Comparison of ENCODE assay signal across 10 cellular contexts in the genomic region with DNA sequence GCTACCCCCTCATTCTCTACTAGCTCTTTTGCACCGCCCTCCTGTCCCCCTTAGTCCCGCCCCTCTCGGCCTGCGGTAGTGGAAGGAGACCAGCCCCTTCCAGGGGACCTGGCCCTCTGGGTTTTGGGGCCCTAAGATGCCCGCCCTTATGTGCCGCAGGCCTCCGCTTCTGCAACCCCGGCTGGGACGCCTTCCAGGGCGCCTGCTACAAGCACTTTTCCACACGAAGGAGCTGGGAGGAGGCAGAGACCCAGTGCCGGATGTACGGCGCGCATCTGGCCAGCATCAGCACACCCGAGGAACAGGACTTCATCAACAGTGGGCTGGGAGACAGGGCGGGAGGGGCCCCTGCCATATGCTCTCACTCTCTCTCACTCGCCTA. TPM values are rescaled to one million over a fixed set of nuclear protein-coding genes. Genes with fewer than 3 reads are reported as not detected.
DNase-seq lines count a peak whose midpoint lies in the region; ATAC-seq, FAIRE-seq and TF ChIP-seq lines count a peak whose summit lies in the region.
"Had no signal": no experiment of that assay in that cellular context is flagged by ENCODE, and none has a peak within 500 bp of the region (broad histone marks: within the 10 kb centered on the region; RNA-seq: fewer than 3 reads in every experiment).

No MANE protein-coding gene starts in this region.

- H3K79me1 ChIP-seq in mesenchymal stem cell (replicated peaks; ENCODE audit: low read length, poor library complexity, severe bottlenecking), result peaks cover 13% of the 10 kb centered on the region

- no peak for TF ChIP-seq RAD21 in K562 (CRISPR knock-in tag; conservative IDR thresholded peaks at IDR 0.05 in 1 of 2, IDR thresholded peaks at IDR 0.05 in 1 of 2)

- no peak overlapping the region for H3K4me2 ChIP-seq in K562 (ENCODE audit: insufficient read depth, low read length)
- H3K4me2 ChIP-seq in mesenchymal stem cell (ENCODE audit: low read length, poor library complexity, severe bottlenecking), result peak overlapping the region; percentile 71

- FAIRE-seq in K562 (lab: Jason Lieb, UNC), result no peak

- BruUV-seq in K562 (replicated peaks; lab: Mats Ljungman, UMichigan), result no TSS peak

- H3K4me3 ChIP-seq in K562, result no peak overlapping the region
- peak overlapping the region in 1 of 2 experiments; percentile 71 for H3K4me3 ChIP-seq in mesenchymal stem cell (ENCODE audit: insufficient read depth in 1 of 2, low read depth in 1 of 2, low read length in 2 of 2)
- H3K4me3 ChIP-seq in upper lobe of right lung, result peak overlapping the region; percentile 22

- H2BK5ac ChIP-seq in mesenchymal stem cell (ENCODE audit: low read depth, low read length, poor library complexity, severe bottlenecking), result no peak overlapping the region

- ATAC-seq in Right ventricle myocardium inferior (no peak), K562 (no peak), upper lobe of right lung (no peak)

- in situ Hi-C loops in K562 (cut with MboI), result no loop called here

- TF ChIP-seq CTCF in K562 (IDR thresholded peaks at IDR 0.05 in 2 of 3, conservative IDR thresholded peaks at IDR 0.05 in 1 of 3; ENCODE audit: insufficient read depth in 2 of 3, low read depth in 1 of 3, low read length in 3 of 3) (no peak), upper lobe of right lung (IDR thresholded peaks at IDR 0.05) (no peak)

- no peak overlapping the region for H2AFZ ChIP-seq in K562 (ENCODE audit: low read depth, low read length)
- H2AFZ ChIP-seq in mesenchymal stem cell (ENCODE audit: low read depth, low read length), result no peak overlapping the region

- DNase-seq in Right ventricle myocardium inferior (ENCODE audit: missing footprints) (peak; percentile 71), cardiac septum (ENCODE audit: low spot score) (no peak), K562 (ENCODE audit: extremely low read depth in 1 of 4, low spot score in 3 of 4) (no peak), mesenchymal stem cell (peak; percentile 71), upper lobe of right lung (no peak), COLO829 (ENCODE audit: low spot score) (no peak), hippocampal formation (lab: John Stamatoyannopoulos, UW) (no peak), A172 (ENCODE audit: low spot score) (no peak)

- H2BK12ac ChIP-seq in mesenchymal stem cell (ENCODE audit: low read length in 2 of 2), result no peak overlapping the region

- POLR2A ChIA-PET in K562 (lab: Yijun Ruan, JAX), result no interaction called here

- H3K36me3 ChIP-seq in K562 (ENCODE audit: control insufficient read depth, insufficient read depth, low read length) (peaks cover 63% of the 10 kb centered on the region; the same call in 2 of the 3 replicates), mesenchymal stem cell (ENCODE audit: control insufficient read depth in 1 of 2, insufficient read depth in 2 of 2, low read depth in 1 of 2, low read length in 2 of 2) (peaks cover 0 to 2% of the 10 kb centered on the region in 2 experiments), upper lobe of right lung (no peaks in the 10 kb centered on the region)

- no peak overlapping the region for H3K14ac ChIP-seq in mesenchymal stem cell (ENCODE audit: low read length in 2 of 2)

- peaks cover 38 to 57% of the 10 kb centered on the region in 2 experiments for H3K4me1 ChIP-seq in K562 (replicated peaks in 1 of 2; ENCODE audit: control insufficient read depth in 2 of 2, insufficient read depth in 2 of 2, low read length in 2 of 2)
- H3K4me1 ChIP-seq in mesenchymal stem cell (ENCODE audit: control insufficient read depth, insufficient read depth, low read depth, low read length), result peaks cover 33% of the 10 kb centered on the region
- peaks cover 35% of the 10 kb centered on the region for H3K4me1 ChIP-seq in upper lobe of right lung

- intact Hi-C loops in Right ventricle myocardium inferior (cut with DNase I) (loop anchor here (1.0 to 2.0 kb wide), 2 partner anchors 30 to 72 kb away; no protein-coding TSS in a partner anchor), cardiac septum (cut with DNase I) (loop anchor here (1.0 to 5.0 kb wide), 2 partner anchors 31 to 74 kb away; no protein-coding TSS in a partner anchor), K562 (cut with micrococcal nuclease) (loop anchor here (1.0 kb wide), 1 partner anchor 29 kb away; no protein-coding TSS in a partner anchor), upper lobe of right lung (cut with DNase I) (no loop called here)

- peak overlapping the region; percentile 65 for H4K8ac ChIP-seq in mesenchymal stem cell (ENCODE audit: low read length)

- peaks cover 79% of the 10 kb centered on the region for H4K20me1 ChIP-seq in K562 (replicated peaks; ENCODE audit: control insufficient read depth, insufficient read depth, low read length)

- H4K91ac ChIP-seq in mesenchymal stem cell (ENCODE audit: low read length), result no peak overlapping the region

- TF ChIP-seq POLR2A in K562 (conservative IDR thresholded peaks at IDR 0.05), result no peak

- H3K18ac ChIP-seq in mesenchymal stem cell (ENCODE audit: low read depth in 1 of 2, low read length in 2 of 2), result peak overlapping the region in 1 of 2 experiments; percentile 48

- CTCF ChIA-PET in K562 (lab: Yijun Ruan, JAX; ENCODE audit: low intra/inter-chr PET ratio), result interaction anchor here (0.7 to 5.1 kb wide), 7 partner anchors 22 to 271 kb away, joined by 3 to 110 read pairs (median 12); a partner anchor contains a TSS

- H3K23ac ChIP-seq in mesenchymal stem cell (ENCODE audit: low read length in 2 of 2), result no peak overlapping the region

- peaks cover 59% of the 10 kb centered on the region for H3K9me1 ChIP-seq in K562 (ENCODE audit: control insufficient read depth, insufficient read depth, low read length)

- no peak for TF ChIP-seq EP300 in K562 (IDR thresholded peaks at IDR 0.05; ENCODE audit: low read length)

- H3K27me3 ChIP-seq in K562 (ENCODE audit: control insufficient read depth in 2 of 2, insufficient read depth in 2 of 2, low read length in 2 of 2), result no peaks in the 10 kb centered on the region
- peaks cover 55 to 58% of the 10 kb centered on the region in 2 experiments for H3K27me3 ChIP-seq in mesenchymal stem cell (ENCODE audit: control insufficient read depth in 1 of 2, insufficient read depth in 1 of 2, low read length in 2 of 2)
- peaks cover 33% of the 10 kb centered on the region for H3K27me3 ChIP-seq in upper lobe of right lung

- H3K27ac ChIP-seq in K562 (ENCODE audit: extremely low read depth, low read depth, low read length) (no peak overlapping the region; the same call in 2 of the 3 replicates), mesenchymal stem cell (ENCODE audit: low read length, poor library complexity, severe bottlenecking) (no peak overlapping the region), upper lobe of right lung (no peak overlapping the region)

- WGBS in K562 (ENCODE audit: insufficient coverage, low coverage, missing lambda C conversion rate), result 75% methylated on average over 13 of the region's 18 CpGs
- 4% methylated on average over 18 of the region's 18 CpGs for WGBS in mesenchymal stem cell

- H2AK5ac ChIP-seq in mesenchymal stem cell (ENCODE audit: low read length, severe bottlenecking), result no peak overlapping the region

- H3K9ac ChIP-seq in K562 (ENCODE audit: insufficient read depth in 1 of 2, low read depth in 2 of 2, low read length in 2 of 2), result peak overlapping the region in 1 of 2 experiments; percentile 92; a peak in 2 of 4 replicates
- peak overlapping the region; percentile 49 for H3K9ac ChIP-seq in mesenchymal stem cell (ENCODE audit: low read length)

- H3K4ac ChIP-seq in mesenchymal stem cell (ENCODE audit: low read depth in 1 of 2, low read length in 2 of 2), result no peak overlapping the region

- no peak overlapping the region for H2BK120ac ChIP-seq in mesenchymal stem cell (ENCODE audit: low read depth, low read length)

- peaks cover 86% of the 10 kb centered on the region for H3K79me2 ChIP-seq in K562 (ENCODE audit: control insufficient read depth, insufficient read depth, low read length)

- H3K9me3 ChIP-seq in K562 (replicated peaks; ENCODE audit: control insufficient read depth, insufficient read depth, low read depth, low read length) (no peaks in the 10 kb centered on the region), mesenchymal stem cell (ENCODE audit: control insufficient read depth, low read length) (no peaks in the 10 kb centered on the region), upper lobe of right lung (no peaks in the 10 kb centered on the region)

- H2BK15ac ChIP-seq in mesenchymal stem cell (ENCODE audit: low read depth, poor library complexity, severe bottlenecking), result no peak overlapping the region

RNA-seq across cellular contexts. Expression of a gene that starts 14.9 kb away (rescaled TPM):
- total RNA-seq in Right ventricle myocardium inferior (0.35 TPM), cardiac septum (0.16 TPM), K562 (2014; rRNA removed) (0.12 TPM in 1 of 2 replicates, not detected in the other), K562 (2014; rRNA removed; fragmentation: Illumina TruSeq; extraction: Trizol) (not detected in 2 replicates), K562 (2015; rRNA removed; fragmentation: Illumina TruSeq; extraction: Trizol) (0.08 TPM in 1 of 2 replicates, not detected in the other), K562 (2021) (0.22 TPM in 1 of 2 replicates, not detected in the other), upper lobe of right lung (not detected)
- 0.12 TPM in 1 of 2 replicates, not detected in the other for total RNA-seq in K562 (2011; cell fraction: chromatin; rRNA removed; ENCODE audit: low replicate concordance)
- 0.17 and 0.26 TPM in 2 replicates for total RNA-seq in K562 (2011; cell fraction: nucleolus; rRNA removed)
- total RNA-seq in K562 (2011; cell fraction: nucleoplasm; rRNA removed), result not detected in 2 replicates
- polyA plus RNA-seq in K562 (2011; rRNA removed) (0.06 and 0.09 TPM in 2 replicates), K562 (2014; fragmentation: Illumina TruSeq; extraction: Trizol) (0.19 and 0.33 TPM in 2 replicates), K562 (2014; fragmentation: Nextera tagmentation; extraction: Ambion mirVana) (under 1 TPM in 1 of 2 experiments, not detected in 1; 0.04 TPM), K562 (2014; rRNA removed) (0.22 and 0.23 TPM in 2 replicates)
- 0.04 and 0.25 TPM in 2 replicates for polyA plus RNA-seq in K562 (2011; cell fraction: cytosol; rRNA removed)
- 0.06 and 0.21 TPM in 2 replicates for polyA plus RNA-seq in K562 (2011; cell fraction: nucleus; rRNA removed)
- 0.35 and 0.52 TPM in 2 replicates for polyA plus RNA-seq in K562 (2012)
- polyA minus RNA-seq in K562 (2011; rRNA and poly(A)+ RNA removed), result not detected in 2 replicates
- not detected in 2 replicates for polyA minus RNA-seq in K562 (2011; cell fraction: cytosol; rRNA and poly(A)+ RNA removed)
- not detected in 2 replicates for polyA minus RNA-seq in K562 (2011; cell fraction: nucleus; rRNA and poly(A)+ RNA removed)
- 0.33 TPM for polyA plus RNA-seq in mesenchymal stem cell (2013, experiment 1 of 2)
- polyA plus RNA-seq in mesenchymal stem cell (2013, experiment 2 of 2), result 0.23 TPM
- not detected in 2 replicates for total RNA-seq in A172 (2014; rRNA removed; shearing (Covaris generic))
- total RNA-seq: activated CD8-positive, alpha-beta memory T cell treated with anti-CD3 and anti-CD28 coated beads for 36 hours; esophagus mucosa had no signal

RNA-seq across cellular contexts. Expression of a gene that starts 20.4 kb away (rescaled TPM):
- total RNA-seq in Right ventricle myocardium inferior (131 TPM), cardiac septum (699 TPM), K562 (2014; rRNA removed) (5.8 and 6.6 TPM in 2 replicates), K562 (2014; rRNA removed; fragmentation: Illumina TruSeq; extraction: Trizol) (3.3 and 4.1 TPM in 2 replicates), K562 (2015; rRNA removed; fragmentation: Illumina TruSeq; extraction: Trizol) (4.8 and 4.9 TPM in 2 replicates), K562 (2021) (5.5 and 8.6 TPM in 2 replicates), upper lobe of right lung (54.7 TPM)
- 1.5 and 2.0 TPM in 2 replicates for total RNA-seq in K562 (2011; cell fraction: chromatin; rRNA removed; ENCODE audit: low replicate concordance)
- total RNA-seq in K562 (2011; cell fraction: nucleolus; rRNA removed), result 1.7 TPM in 2 replicates
- total RNA-seq in K562 (2011; cell fraction: nucleoplasm; rRNA removed), result 1.8 and 3.1 TPM in 2 replicates
- polyA plus RNA-seq in K562 (2011; rRNA removed) (2.7 TPM in 2 replicates), K562 (2014; fragmentation: Illumina TruSeq; extraction: Trizol) (5.4 and 6.3 TPM in 2 replicates), K562 (2014; fragmentation: Nextera tagmentation; extraction: Ambion mirVana) (under 1 TPM; 0.10 to 0.13 TPM), K562 (2014; rRNA removed) (2.5 and 4.2 TPM in 2 replicates)
- 1.5 and 2.5 TPM in 2 replicates for polyA plus RNA-seq in K562 (2011; cell fraction: cytosol; rRNA removed)
- 3.2 and 5.5 TPM in 2 replicates for polyA plus RNA-seq in K562 (2011; cell fraction: nucleus; rRNA removed)
- 6.5 and 7.0 TPM in 2 replicates for polyA plus RNA-seq in K562 (2012)
- polyA minus RNA-seq in K562 (2011; rRNA and poly(A)+ RNA removed), result 2.3 and 2.4 TPM in 2 replicates
- 3.8 and 5.4 TPM in 2 replicates for polyA minus RNA-seq in K562 (2011; cell fraction: cytosol; rRNA and poly(A)+ RNA removed)
- 1.2 and 1.4 TPM in 2 replicates for polyA minus RNA-seq in K562 (2011; cell fraction: nucleus; rRNA and poly(A)+ RNA removed)
- polyA plus RNA-seq in mesenchymal stem cell (2013, experiment 1 of 2), result 49.2 TPM
- 45.3 TPM for polyA plus RNA-seq in mesenchymal stem cell (2013, experiment 2 of 2)
- total RNA-seq in A172 (2014; rRNA removed; shearing (Covaris generic)), result 60.4 and 105 TPM in 2 replicates
- total RNA-seq: activated CD8-positive, alpha-beta memory T cell treated with anti-CD3 and anti-CD28 coated beads for 36 hours had no signal

RNA-seq across cellular contexts. Expression of a gene that starts 37.6 kb away (rescaled TPM):
- total RNA-seq in Right ventricle myocardium inferior, result 1.4 TPM
- total RNA-seq in cardiac septum, result 0.43 TPM
- total RNA-seq in K562 (2011; cell fraction: chromatin; rRNA removed; ENCODE audit: low replicate concordance), result 1.4 TPM in 1 of 2 replicates, not detected in the other
- 3.0 TPM in 2 replicates for total RNA-seq in K562 (2011; cell fraction: nucleolus; rRNA removed)
- 0.53 and 0.88 TPM in 2 replicates for total RNA-seq in K562 (2011; cell fraction: nucleoplasm; rRNA removed)
- total RNA-seq in K562 (2014; rRNA removed), result 3.1 and 3.8 TPM in 2 replicates
- not detected in 2 replicates for total RNA-seq in K562 (2014; rRNA removed; fragmentation: Illumina TruSeq; extraction: Trizol)
- total RNA-seq in K562 (2015; rRNA removed; fragmentation: Illumina TruSeq; extraction: Trizol), result 0.14 and 0.19 TPM in 2 replicates
- 3.6 and 5.2 TPM in 2 replicates for total RNA-seq in K562 (2021)
- polyA plus RNA-seq in K562 (2011; rRNA removed), result 0.39 and 0.76 TPM in 2 replicates
- polyA plus RNA-seq in K562 (2011; cell fraction: cytosol; rRNA removed), result 1.3 and 4.1 TPM in 2 replicates
- 6.5 and 10.9 TPM in 2 replicates for polyA plus RNA-seq in K562 (2011; cell fraction: nucleus; rRNA removed)
- polyA plus RNA-seq in K562 (2012), result 0.95 and 3.3 TPM in 2 replicates
- 0.17 TPM in 1 of 2 replicates, not detected in the other for polyA plus RNA-seq in K562 (2014; fragmentation: Illumina TruSeq; extraction: Trizol)
- polyA plus RNA-seq in K562 (2014; fragmentation: Nextera tagmentation; extraction: Ambion mirVana), result not detected
- polyA plus RNA-seq in K562 (2014; rRNA removed), result 4.4 and 4.5 TPM in 2 replicates
- polyA minus RNA-seq in K562 (2011; rRNA and poly(A)+ RNA removed), result 0.35 TPM in 1 of 2 replicates, not detected in the other
- not detected in 2 replicates for polyA minus RNA-seq in K562 (2011; cell fraction: cytosol; rRNA and poly(A)+ RNA removed)
- polyA minus RNA-seq in K562 (2011; cell fraction: nucleus; rRNA and poly(A)+ RNA removed), result 3.1 and 3.8 TPM in 2 replicates
- 0.07 TPM for polyA plus RNA-seq in mesenchymal stem cell (2013, experiment 1 of 2)
- polyA plus RNA-seq in mesenchymal stem cell (2013, experiment 2 of 2), result 0.07 TPM
- 0.78 TPM for total RNA-seq in upper lobe of right lung
- 0.26 TPM in 1 of 2 replicates, not detected in the other for total RNA-seq in A172 (2014; rRNA removed; shearing (Covaris generic))
- total RNA-seq: activated CD8-positive, alpha-beta memory T cell treated with anti-CD3 and anti-CD28 coated beads for 36 hours; esophagus mucosa had no signal

RNA-seq across cellular contexts. Expression of a gene that starts 48.6 kb away (rescaled TPM):
- not detected for total RNA-seq in Right ventricle myocardium inferior
- total RNA-seq in cardiac septum, result 3.7 TPM
- total RNA-seq in K562 (2011; cell fraction: chromatin; rRNA removed; ENCODE audit: low replicate concordance), result 0.86 TPM in 1 of 2 replicates, not detected in the other
- 0.39 and 1.0 TPM in 2 replicates for total RNA-seq in K562 (2011; cell fraction: nucleolus; rRNA removed)
- total RNA-seq in K562 (2011; cell fraction: nucleoplasm; rRNA removed), result 0.44 TPM in 1 of 2 replicates, not detected in the other
- 0.86 and 1.2 TPM in 2 replicates for total RNA-seq in K562 (2014; rRNA removed)
- 0.32 and 0.36 TPM in 2 replicates for total RNA-seq in K562 (2014; rRNA removed; fragmentation: Illumina TruSeq; extraction: Trizol)
- total RNA-seq in K562 (2015; rRNA removed; fragmentation: Illumina TruSeq; extraction: Trizol), result 0.72 and 1.3 TPM in 2 replicates
- total RNA-seq in K562 (2021), result 1.5 and 1.6 TPM in 2 replicates
- polyA plus RNA-seq in K562 (2011; rRNA removed), result 0.50 and 1.5 TPM in 2 replicates
- polyA plus RNA-seq in K562 (2011; cell fraction: cytosol; rRNA removed), result 0.58 and 1.3 TPM in 2 replicates
- 1.8 and 2.6 TPM in 2 replicates for polyA plus RNA-seq in K562 (2011; cell fraction: nucleus; rRNA removed)
- 2.6 and 2.9 TPM in 2 replicates for polyA plus RNA-seq in K562 (2012)
- polyA plus RNA-seq in K562 (2014; fragmentation: Illumina TruSeq; extraction: Trizol), result 1.9 and 2.5 TPM in 2 replicates
- polyA plus RNA-seq in K562 (2014; fragmentation: Nextera tagmentation; extraction: Ambion mirVana), result under 1 TPM; 0.30 to 0.52 TPM
- 0.82 and 1.2 TPM in 2 replicates for polyA plus RNA-seq in K562 (2014; rRNA removed)
- 0.28 and 0.72 TPM in 2 replicates for polyA minus RNA-seq in K562 (2011; rRNA and poly(A)+ RNA removed)
- polyA minus RNA-seq in K562 (2011; cell fraction: cytosol; rRNA and poly(A)+ RNA removed), result not detected in 2 replicates
- polyA minus RNA-seq in K562 (2011; cell fraction: nucleus; rRNA and poly(A)+ RNA removed), result not detected in 2 replicates
- polyA plus RNA-seq in mesenchymal stem cell (2013, experiment 1 of 2), result 42.6 TPM
- polyA plus RNA-seq in mesenchymal stem cell (2013, experiment 2 of 2), result 41.2 TPM
- 1.4 TPM for total RNA-seq in upper lobe of right lung
- 5.4 and 6.3 TPM in 2 replicates for total RNA-seq in A172 (2014; rRNA removed; shearing (Covaris generic))

RNA-seq across cellular contexts. Expression of a gene that starts 55.5 kb away (rescaled TPM):
- 14.6 TPM for total RNA-seq in Right ventricle myocardium inferior
- total RNA-seq in cardiac septum, result 15.5 TPM
- 75.8 and 111 TPM in 2 replicates for total RNA-seq in K562 (2011; cell fraction: chromatin; rRNA removed; ENCODE audit: low replicate concordance)
- 69.5 and 70.0 TPM in 2 replicates for total RNA-seq in K562 (2011; cell fraction: nucleolus; rRNA removed)
- 69.2 and 102 TPM in 2 replicates for total RNA-seq in K562 (2011; cell fraction: nucleoplasm; rRNA removed)
- 43.7 and 47.5 TPM in 2 replicates for total RNA-seq in K562 (2014; rRNA removed)
- 73.1 and 76.5 TPM in 2 replicates for total RNA-seq in K562 (2014; rRNA removed; fragmentation: Illumina TruSeq; extraction: Trizol)
- total RNA-seq in K562 (2015; rRNA removed; fragmentation: Illumina TruSeq; extraction: Trizol), result 75.8 and 79.5 TPM in 2 replicates
- total RNA-seq in K562 (2021), result 45.8 and 51.4 TPM in 2 replicates
- 51.5 and 57.9 TPM in 2 replicates for polyA plus RNA-seq in K562 (2011; rRNA removed)
- 29.4 and 32.0 TPM in 2 replicates for polyA plus RNA-seq in K562 (2011; cell fraction: cytosol; rRNA removed)
- 51.1 and 51.7 TPM in 2 replicates for polyA plus RNA-seq in K562 (2011; cell fraction: nucleus; rRNA removed)
- 27.1 and 86.2 TPM in 2 replicates for polyA plus RNA-seq in K562 (2012)
- polyA plus RNA-seq in K562 (2014; fragmentation: Illumina TruSeq; extraction: Trizol), result 94.7 and 105 TPM in 2 replicates
- polyA plus RNA-seq in K562 (2014; fragmentation: Nextera tagmentation; extraction: Ambion mirVana), result 10 to 100 TPM; 82.1 to 90.8 TPM
- polyA plus RNA-seq in K562 (2014; rRNA removed), result 53.9 and 59.3 TPM in 2 replicates
- 72.9 and 74.3 TPM in 2 replicates for polyA minus RNA-seq in K562 (2011; rRNA and poly(A)+ RNA removed)
- polyA minus RNA-seq in K562 (2011; cell fraction: cytosol; rRNA and poly(A)+ RNA removed), result 17.4 and 29.2 TPM in 2 replicates
- polyA minus RNA-seq in K562 (2011; cell fraction: nucleus; rRNA and poly(A)+ RNA removed), result 49.8 and 60.9 TPM in 2 replicates
- polyA plus RNA-seq in mesenchymal stem cell (2013, experiment 1 of 2), result 24.8 TPM
- polyA plus RNA-seq in mesenchymal stem cell (2013, experiment 2 of 2), result 25.4 TPM
- total RNA-seq in upper lobe of right lung, result 22.4 TPM
- total RNA-seq in A172 (2014; rRNA removed; shearing (Covaris generic)), result 53.1 and 54.1 TPM in 2 replicates

Comparison
In these comparisons a context has a peak if more than half of its experiments do, and no peak if none do; other contexts are left out.
1. DNase-seq: peak in Right ventricle myocardium inferior (single experiment) and mesenchymal stem cell (single experiment); none in cardiac septum (single experiment), K562 (0 of 4), upper lobe of right lung (single experiment), COLO829 (single experiment), hippocampal formation (0 of 2) and A172 (single experiment).